8 cellular contexts compared by ENCODE assay signal in genomic region chr6:48765352-48765961, GRCh38.
DNase-seq lines count a peak whose midpoint lies in the region; ATAC-seq and FAIRE-seq lines count a peak whose summit lies in the region.

No MANE protein-coding gene starts in this region.

- no peaks in the 10 kb centered on the region for H3K27me3 ChIP-seq in right cardiac atrium (ENCODE audit: control insufficient read depth, insufficient read depth)

- FAIRE-seq in TTC549 (lab: Jason Lieb, UNC) = peak; percentile 45

- intact Hi-C loops in right cardiac atrium (cut with DNase I) = loop anchor here in 1 of 4 donors (10.0 kb wide), 1 partner anchor 981 kb away; the partner anchor contains the start of gene OPN5

- 8% methylated on average over 7 of the region's 7 CpGs for WGBS in right cardiac atrium

- H3K4me3 ChIP-seq in right cardiac atrium (ENCODE audit: low read length) = no peak overlapping the region

- H3K4me1 ChIP-seq in right cardiac atrium (ENCODE audit: control insufficient read depth, insufficient read depth, low read length) = no peaks in the 10 kb centered on the region

- ATAC-seq in right cardiac atrium (peak in 1 of 2 donors; percentile 64), GM21367 (IDR thresholded peaks at IDR 0.05; ENCODE audit: unreplicated experiment) (no peak)

- H3K9me3 ChIP-seq in right cardiac atrium (ENCODE audit: control insufficient read depth, low read length) = no peaks in the 10 kb centered on the region

- DNase-seq in NOMO-1 (lab: John Stamatoyannopoulos, UW; ENCODE audit: unreplicated experiment in 2 of 2) (peak; percentile 3 to 59), NOMO-1 treated with dmso at 0.1 percent for 144 hours (lab: John Stamatoyannopoulos, UW; ENCODE audit: unreplicated experiment) (no peak), NCI-H1105 treated with DMSO at 0.1 percent for 48 hours (lab: John Stamatoyannopoulos, UW) (peak; percentile 81), right cardiac atrium (peak in 2 of 3 donors; percentile 12 to 20), smooth muscle cell of the brain vasculature (ENCODE audit: low read depth, low spot score) (peak; percentile 47)
- DNase-seq in stimulated activated CD4-positive, alpha-beta T cell treated with anti-CD3 and anti-CD28 coated beads, Interleukin-4, amount 100 ng/mL, for 1 hour = no peak

- no peak overlapping the region for H3K27ac ChIP-seq in right cardiac atrium (ENCODE audit: low read length)

Comparison
In these comparisons a context has a peak if more than half of its experiments do, and no peak if none do; other contexts are left out.
1. DNase-seq: peak in NOMO-1 (2 of 2), NCI-H1105 treated with DMSO at 0.1 percent for 48 hours (single experiment), right cardiac atrium (2 of 3) and smooth muscle cell of the brain vasculature (single experiment); none in NOMO-1 treated with dmso at 0.1 percent for 144 hours (single experiment) and stimulated activated CD4-positive, alpha-beta T cell treated with anti-CD3 and anti-CD28 coated beads, Interleukin-4, amount 100 ng/mL, for 1 hour (single experiment).